ENCODE assay signal across 2 cellular contexts in the genomic region with DNA sequence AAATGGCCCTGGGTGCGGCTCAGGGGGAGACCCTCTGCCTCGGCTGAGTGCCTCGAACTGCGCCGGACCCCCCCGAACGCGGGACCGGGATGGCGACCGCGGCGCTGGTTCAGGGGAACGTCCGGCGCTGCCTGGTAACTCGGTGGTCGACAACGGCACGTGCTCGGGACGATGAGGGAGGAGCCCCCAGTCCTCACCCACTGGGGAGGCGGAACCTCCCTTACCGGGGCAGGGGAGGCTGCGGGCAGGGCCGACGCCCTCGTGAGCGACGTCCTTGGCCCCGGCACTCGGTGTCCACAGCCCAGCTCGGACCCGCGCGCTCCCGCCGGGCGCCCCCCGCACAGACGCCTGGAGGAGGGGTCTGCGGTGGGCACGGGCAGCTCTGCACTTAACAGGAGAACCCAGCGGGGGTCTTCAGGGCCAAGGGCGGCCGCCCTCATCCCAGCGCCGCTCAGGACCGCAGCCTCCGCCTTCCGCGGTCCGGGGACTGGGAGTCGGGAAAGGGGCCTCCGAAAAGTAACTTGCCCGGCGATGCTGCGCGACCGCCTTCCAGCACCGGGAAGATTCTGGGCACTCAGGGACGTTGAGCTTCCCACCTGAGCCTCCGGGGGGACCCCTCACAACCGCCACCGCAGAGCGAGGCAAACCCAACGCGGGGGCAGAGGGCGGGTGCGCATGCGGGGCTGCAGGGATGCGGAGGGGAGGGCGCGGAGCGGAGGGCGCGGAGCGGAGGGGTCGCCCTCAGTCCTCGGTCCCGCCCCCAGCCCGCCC.
TF ChIP-seq lines count a peak whose summit lies in the region.

No MANE protein-coding gene starts in this region.

TF ChIP-seq in SK-N-SH, 30 proteins besides CTCF, POLR2A, EP300 and RAD21 (continued from another document):
- TF ChIP-seq MAX (IDR thresholded peaks at IDR 0.05; ENCODE audit: low read depth) (no peak), FOXM1 (IDR thresholded peaks at IDR 0.05; ENCODE audit: low read depth) (no peak), ELF1 (IDR thresholded peaks at IDR 0.05) (no peak), TEAD4 (IDR thresholded peaks at IDR 0.05; ENCODE audit: borderline replicate concordance, insufficient read depth) (no peak), YY1 (IDR thresholded peaks at IDR 0.05; ENCODE audit: low read depth) (no peak), RCOR1 (IDR thresholded peaks at IDR 0.05; ENCODE audit: low read length) (no peak), POLR2AphosphoS5 (IDR thresholded peaks at IDR 0.05; ENCODE audit: low read depth, low read length) (no peak), SIN3A (IDR thresholded peaks at IDR 0.05; ENCODE audit: borderline replicate concordance, low read depth, low read length) (no peak), USF2 (IDR thresholded peaks at IDR 0.05; ENCODE audit: borderline replicate concordance, low read depth, low read length) (no peak), EZH2phosphoT487 (IDR thresholded peaks at IDR 0.05; ENCODE audit: borderline replicate concordance, low read depth) (no peak)
- TF ChIP-seq, protein P1, sequence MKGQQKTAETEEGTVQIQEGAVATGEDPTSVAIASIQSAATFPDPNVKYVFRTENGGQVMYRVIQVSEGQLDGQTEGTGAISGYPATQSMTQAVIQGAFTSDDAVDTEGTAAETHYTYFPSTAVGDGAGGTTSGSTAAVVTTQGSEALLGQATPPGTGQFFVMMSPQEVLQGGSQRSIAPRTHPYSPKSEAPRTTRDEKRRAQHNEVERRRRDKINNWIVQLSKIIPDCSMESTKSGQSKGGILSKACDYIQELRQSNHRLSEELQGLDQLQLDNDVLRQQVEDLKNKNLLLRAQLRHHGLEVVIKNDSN (IDR thresholded peaks at IDR 0.05; ENCODE audit: borderline replicate concordance, low read depth), result no peak
- TF ChIP-seq, protein P2, sequence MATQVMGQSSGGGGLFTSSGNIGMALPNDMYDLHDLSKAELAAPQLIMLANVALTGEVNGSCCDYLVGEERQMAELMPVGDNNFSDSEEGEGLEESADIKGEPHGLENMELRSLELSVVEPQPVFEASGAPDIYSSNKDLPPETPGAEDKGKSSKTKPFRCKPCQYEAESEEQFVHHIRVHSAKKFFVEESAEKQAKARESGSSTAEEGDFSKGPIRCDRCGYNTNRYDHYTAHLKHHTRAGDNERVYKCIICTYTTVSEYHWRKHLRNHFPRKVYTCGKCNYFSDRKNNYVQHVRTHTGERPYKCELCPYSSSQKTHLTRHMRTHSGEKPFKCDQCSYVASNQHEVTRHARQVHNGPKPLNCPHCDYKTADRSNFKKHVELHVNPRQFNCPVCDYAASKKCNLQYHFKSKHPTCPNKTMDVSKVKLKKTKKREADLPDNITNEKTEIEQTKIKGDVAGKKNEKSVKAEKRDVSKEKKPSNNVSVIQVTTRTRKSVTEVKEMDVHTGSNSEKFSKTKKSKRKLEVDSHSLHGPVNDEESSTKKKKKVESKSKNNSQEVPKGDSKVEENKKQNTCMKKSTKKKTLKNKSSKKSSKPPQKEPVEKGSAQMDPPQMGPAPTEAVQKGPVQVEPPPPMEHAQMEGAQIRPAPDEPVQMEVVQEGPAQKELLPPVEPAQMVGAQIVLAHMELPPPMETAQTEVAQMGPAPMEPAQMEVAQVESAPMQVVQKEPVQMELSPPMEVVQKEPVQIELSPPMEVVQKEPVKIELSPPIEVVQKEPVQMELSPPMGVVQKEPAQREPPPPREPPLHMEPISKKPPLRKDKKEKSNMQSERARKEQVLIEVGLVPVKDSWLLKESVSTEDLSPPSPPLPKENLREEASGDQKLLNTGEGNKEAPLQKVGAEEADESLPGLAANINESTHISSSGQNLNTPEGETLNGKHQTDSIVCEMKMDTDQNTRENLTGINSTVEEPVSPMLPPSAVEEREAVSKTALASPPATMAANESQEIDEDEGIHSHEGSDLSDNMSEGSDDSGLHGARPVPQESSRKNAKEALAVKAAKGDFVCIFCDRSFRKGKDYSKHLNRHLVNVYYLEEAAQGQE (IDR thresholded peaks at IDR 0.05; ENCODE audit: low read depth, low read length), result no peak

TF ChIP-seq in SK-N-SH treated with all-trans-retinoic acid at 6 μM for 48 hours, 23 proteins besides CTCF, POLR2A, EP300 and RAD21 (continued from another document):
- TF ChIP-seq, protein P3, sequence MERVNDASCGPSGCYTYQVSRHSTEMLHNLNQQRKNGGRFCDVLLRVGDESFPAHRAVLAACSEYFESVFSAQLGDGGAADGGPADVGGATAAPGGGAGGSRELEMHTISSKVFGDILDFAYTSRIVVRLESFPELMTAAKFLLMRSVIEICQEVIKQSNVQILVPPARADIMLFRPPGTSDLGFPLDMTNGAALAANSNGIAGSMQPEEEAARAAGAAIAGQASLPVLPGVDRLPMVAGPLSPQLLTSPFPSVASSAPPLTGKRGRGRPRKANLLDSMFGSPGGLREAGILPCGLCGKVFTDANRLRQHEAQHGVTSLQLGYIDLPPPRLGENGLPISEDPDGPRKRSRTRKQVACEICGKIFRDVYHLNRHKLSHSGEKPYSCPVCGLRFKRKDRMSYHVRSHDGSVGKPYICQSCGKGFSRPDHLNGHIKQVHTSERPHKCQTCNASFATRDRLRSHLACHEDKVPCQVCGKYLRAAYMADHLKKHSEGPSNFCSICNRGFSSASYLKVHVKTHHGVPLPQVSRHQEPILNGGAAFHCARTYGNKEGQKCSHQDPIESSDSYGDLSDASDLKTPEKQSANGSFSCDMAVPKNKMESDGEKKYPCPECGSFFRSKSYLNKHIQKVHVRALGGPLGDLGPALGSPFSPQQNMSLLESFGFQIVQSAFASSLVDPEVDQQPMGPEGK (CRISPR knock-in tag; IDR thresholded peaks at IDR 0.05; ENCODE audit: borderline replicate concordance), result no peak
- no peak for TF ChIP-seq BACH2 (CRISPR knock-in tag; IDR thresholded peaks at IDR 0.05; ENCODE audit: borderline replicate concordance)
- TF ChIP-seq OSR1 (CRISPR knock-in tag; IDR thresholded peaks at IDR 0.05), result no peak
- TF ChIP-seq CSDC2 (CRISPR knock-in tag; IDR thresholded peaks at IDR 0.05), result no peak
- TF ChIP-seq ESRRG (CRISPR knock-in tag; IDR thresholded peaks at IDR 0.05), result no peak
- no peak for TF ChIP-seq TOX (CRISPR knock-in tag; IDR thresholded peaks at IDR 0.05; ENCODE audit: borderline replicate concordance)
- no peak for TF ChIP-seq ZFP3 (CRISPR knock-in tag; IDR thresholded peaks at IDR 0.05)
- TF ChIP-seq RARB (CRISPR knock-in tag; IDR thresholded peaks at IDR 0.05), result no peak
- no peak for TF ChIP-seq ZNF70 (CRISPR knock-in tag; IDR thresholded peaks at IDR 0.05)
- TF ChIP-seq TCF4 (CRISPR knock-in tag; IDR thresholded peaks at IDR 0.05; ENCODE audit: borderline replicate concordance), result no peak
- no peak for TF ChIP-seq ZNF565 (CRISPR knock-in tag; conservative IDR thresholded peaks at IDR 0.05; ENCODE audit: low read depth)
TF ChIP-seq in SK-N-SH treated with all-trans-retinoic acid at 6 μM for 48 hours: peak in this region for 0.
